In genomic region chr16:51713502-51713901, GRCh38 we compare ENCODE assay signal across 8 cellular contexts.
"Had no signal": no experiment of that assay in that cellular context is flagged by ENCODE, and none has a peak within 500 bp of the region (broad histone marks: within the 10 kb centered on the region; RNA-seq: fewer than 3 reads in every experiment).

No MANE protein-coding gene starts in this region.

- ATAC-seq: GM12878 had no signal

- FAIRE-seq: G401.6, GM12878, GM12891, GM12892, GM18507, GM19239 had no signal

- H3K4me3 ChIP-seq: GM12878 had no signal

- DNase-seq: GDM1, GF-D8 had no signal
